ENCODE assay signal across 8 cellular contexts in the genomic region with DNA sequence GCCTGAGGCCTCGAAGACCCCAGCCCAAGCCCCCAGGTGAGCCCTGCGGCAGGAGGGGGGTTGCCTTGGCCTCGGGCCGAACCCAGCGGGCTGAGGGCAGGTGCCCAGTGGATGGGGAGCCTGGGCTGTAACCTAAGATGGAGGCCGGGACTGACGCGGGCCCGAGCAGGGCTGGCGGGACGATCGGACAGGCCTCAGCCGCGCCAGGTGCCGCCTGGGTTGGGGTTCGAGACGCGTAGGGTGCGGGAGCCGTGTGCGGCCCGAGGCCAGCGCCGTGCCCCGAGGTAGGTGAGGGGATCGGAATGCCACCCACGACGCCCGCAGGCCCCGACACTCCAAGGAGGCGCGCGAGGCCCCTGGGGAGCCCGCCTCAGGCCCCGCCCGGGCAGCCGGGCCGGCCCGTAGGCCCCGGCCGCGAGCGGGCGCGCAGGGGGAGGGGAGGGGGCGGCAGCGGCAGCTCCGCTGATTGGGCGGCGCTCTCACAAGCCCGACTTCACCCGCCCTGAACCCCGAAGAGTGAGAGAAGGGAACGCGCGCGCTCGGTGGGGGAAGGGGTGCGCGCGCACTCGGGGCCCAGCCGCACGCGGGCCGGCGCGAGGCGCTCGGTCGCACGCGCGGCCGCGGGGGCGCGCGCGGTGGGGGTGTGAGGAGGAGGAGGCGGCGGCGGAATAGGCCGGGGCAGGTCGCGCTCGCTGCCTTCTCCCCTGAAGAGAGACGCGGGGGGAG. TPM values are rescaled to one million over a fixed set of nuclear protein-coding genes. Genes with fewer than 3 reads are reported as not detected.
DNase-seq lines count a peak whose midpoint lies in the region; ATAC-seq and TF ChIP-seq lines count a peak whose summit lies in the region.

A gene with protein sequence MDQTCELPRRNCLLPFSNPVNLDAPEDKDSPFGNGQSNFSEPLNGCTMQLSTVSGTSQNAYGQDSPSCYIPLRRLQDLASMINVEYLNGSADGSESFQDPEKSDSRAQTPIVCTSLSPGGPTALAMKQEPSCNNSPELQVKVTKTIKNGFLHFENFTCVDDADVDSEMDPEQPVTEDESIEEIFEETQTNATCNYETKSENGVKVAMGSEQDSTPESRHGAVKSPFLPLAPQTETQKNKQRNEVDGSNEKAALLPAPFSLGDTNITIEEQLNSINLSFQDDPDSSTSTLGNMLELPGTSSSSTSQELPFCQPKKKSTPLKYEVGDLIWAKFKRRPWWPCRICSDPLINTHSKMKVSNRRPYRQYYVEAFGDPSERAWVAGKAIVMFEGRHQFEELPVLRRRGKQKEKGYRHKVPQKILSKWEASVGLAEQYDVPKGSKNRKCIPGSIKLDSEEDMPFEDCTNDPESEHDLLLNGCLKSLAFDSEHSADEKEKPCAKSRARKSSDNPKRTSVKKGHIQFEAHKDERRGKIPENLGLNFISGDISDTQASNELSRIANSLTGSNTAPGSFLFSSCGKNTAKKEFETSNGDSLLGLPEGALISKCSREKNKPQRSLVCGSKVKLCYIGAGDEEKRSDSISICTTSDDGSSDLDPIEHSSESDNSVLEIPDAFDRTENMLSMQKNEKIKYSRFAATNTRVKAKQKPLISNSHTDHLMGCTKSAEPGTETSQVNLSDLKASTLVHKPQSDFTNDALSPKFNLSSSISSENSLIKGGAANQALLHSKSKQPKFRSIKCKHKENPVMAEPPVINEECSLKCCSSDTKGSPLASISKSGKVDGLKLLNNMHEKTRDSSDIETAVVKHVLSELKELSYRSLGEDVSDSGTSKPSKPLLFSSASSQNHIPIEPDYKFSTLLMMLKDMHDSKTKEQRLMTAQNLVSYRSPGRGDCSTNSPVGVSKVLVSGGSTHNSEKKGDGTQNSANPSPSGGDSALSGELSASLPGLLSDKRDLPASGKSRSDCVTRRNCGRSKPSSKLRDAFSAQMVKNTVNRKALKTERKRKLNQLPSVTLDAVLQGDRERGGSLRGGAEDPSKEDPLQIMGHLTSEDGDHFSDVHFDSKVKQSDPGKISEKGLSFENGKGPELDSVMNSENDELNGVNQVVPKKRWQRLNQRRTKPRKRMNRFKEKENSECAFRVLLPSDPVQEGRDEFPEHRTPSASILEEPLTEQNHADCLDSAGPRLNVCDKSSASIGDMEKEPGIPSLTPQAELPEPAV (N-terminal part only) (plus strand): TSS at position 655 of the 726 bp plus-strand sequence. CDS start 1,331 bp downstream, outside the sequence.

- peak; percentile 69 for ATAC-seq in HG02870 (IDR thresholded peaks at IDR 0.05; ENCODE audit: unreplicated experiment)

- intact Hi-C loops in lower leg skin (cut with DNase I; ENCODE audit: low total_unique reads), result no loop called here

- peak within 1 kb of the TSS; percentile 54 for H3K4me3 ChIP-seq in lower leg skin (ENCODE audit: low read depth, poor library complexity, severe bottlenecking)

- peak in 1 of 2 donors; percentile 5 for TF ChIP-seq POLR2A in lower leg skin (IDR thresholded peaks at IDR 0.05)

- no peak for TF ChIP-seq CTCF in lower leg skin (IDR thresholded peaks at IDR 0.05)

- 1% methylated on average over 12 to 89 of the region's 89 CpGs for WGBS in lower leg skin, 2 donors

- peak; percentile 75 for DNase-seq in NCI-H345 (lab: John Stamatoyannopoulos, UW)
- no peak for DNase-seq in NCI-H345 treated with DMSO at 0.1 percent for 48 hours (lab: John Stamatoyannopoulos, UW; ENCODE audit: unreplicated experiment)
- DNase-seq in NCI-H2171 (lab: John Stamatoyannopoulos, UW), result peak; percentile 55
- peak; percentile 84 to 87 for DNase-seq in activated CD4-positive, alpha-beta T cell treated with anti-CD3 and anti-CD28 coated beads, Interleukin-2, amount 50 U/mL, for 4 hours
- DNase-seq in dermis microvascular lymphatic vessel endothelial cell (ENCODE audit: low read depth in 2 of 2), result peak; percentile 24 to 71
- peak; percentile 87 to 96 for DNase-seq in lower leg skin (ENCODE audit: low spot score in 2 of 2)
- peak; percentile 88 for DNase-seq in stimulated activated CD4-positive, alpha-beta T cell treated with anti-CD3 and anti-CD28 coated beads, Interleukin-4, amount 100 ng/mL, for 24 hours

RNA-seq across cellular contexts. Expression of the gene that starts here (rescaled TPM):
- total RNA-seq in dermis microvascular lymphatic vessel endothelial cell, result 22.9 and 25.8 TPM in 2 replicates
- total RNA-seq in lower leg skin, result 10 to 100 TPM; 25.1 to 36.8 (median 34.2) TPM
